11 cellular contexts compared by ENCODE assay signal in the genomic region with DNA sequence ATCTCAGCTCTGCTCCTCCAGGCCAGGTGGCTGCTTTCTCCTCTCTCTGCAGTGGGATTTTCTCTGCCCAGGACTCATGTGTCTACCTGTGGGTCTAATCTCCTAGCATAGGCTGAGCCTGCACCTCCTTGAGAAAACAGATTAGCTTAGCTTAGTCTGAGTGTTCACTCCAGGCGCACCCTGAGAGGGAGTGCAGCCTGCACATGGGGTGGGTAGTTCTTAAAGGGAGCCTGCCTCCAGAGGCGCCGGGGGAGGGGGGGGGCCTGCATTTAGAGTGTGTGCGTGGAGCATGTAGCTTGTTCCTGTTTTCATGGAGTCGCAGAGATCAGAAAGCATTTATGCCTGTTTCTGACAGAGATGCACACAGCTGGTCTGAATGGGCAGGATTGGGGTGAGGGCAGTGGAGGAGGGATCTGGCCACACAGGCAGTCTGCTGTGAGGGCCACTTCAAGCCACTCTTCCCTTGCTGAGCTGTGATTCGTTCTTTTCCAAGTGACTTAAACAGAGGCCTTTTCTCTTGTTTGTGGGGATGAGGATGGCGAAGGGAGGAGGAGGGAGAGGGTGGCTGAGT. TPM values are rescaled to one million over a fixed set of nuclear protein-coding genes. Genes with fewer than 3 reads are reported as not detected.
DNase-seq lines count a peak whose midpoint lies in the region; ATAC-seq and TF ChIP-seq lines count a peak whose summit lies in the region.
"Had no signal": no experiment of that assay in that cellular context is flagged by ENCODE, and none has a peak within 500 bp of the region (broad histone marks: within the 10 kb centered on the region; RNA-seq: fewer than 3 reads in every experiment).

No MANE protein-coding gene starts in this region.

- ATAC-seq in left cardiac atrium (peak; percentile 7 to 8), activated B cell treated with CpG ODN at 0.5 μM for 24 hours (ENCODE audit: low read depth) (peak; percentile 19), HG02623 (IDR thresholded peaks at IDR 0.05; ENCODE audit: unreplicated experiment) (no peak)

- no peaks in the 10 kb centered on the region for H3K36me3 ChIP-seq in vagina

- H3K27me3 Mint-ChIP-seq in activated B cell treated with CpG ODN at 0.5 μM for 24 hours: no peaks in the 10 kb centered on the region

- peaks cover 48% of the 10 kb centered on the region for H3K36me3 Mint-ChIP-seq in activated B cell treated with CpG ODN at 0.5 μM for 24 hours (ENCODE audit: low read depth)

- H3K9me3 Mint-ChIP-seq in activated B cell treated with CpG ODN at 0.5 μM for 24 hours: no peaks in the 10 kb centered on the region

- peak overlapping the region; percentile 72 for H3K27ac ChIP-seq in vagina

- TF ChIP-seq POLR2A in vagina (IDR thresholded peaks at IDR 0.05): no peak

- DNase-seq in left cardiac atrium: no peak
- DNase-seq in cardiac septum (ENCODE audit: low spot score): no peak
- no peak for DNase-seq in activated B cell treated with CpG ODN at 0.5 μM for 24 hours
- peak; percentile 89 for DNase-seq in medulla oblongata (ENCODE audit: extremely low spot score)
- DNase-seq in vagina (ENCODE audit: extremely low spot score in 2 of 2): no peak
- DNase-seq in NCI-H748 (lab: John Stamatoyannopoulos, UW; ENCODE audit: unreplicated experiment): no peak
- DNase-seq in activated T-cell treated with anti-CD3 and anti-CD28 coated beads, Interleukin-2, amount 50 U/mL, for 48 hours: no peak
- DNase-seq: EL; NCI-H146; stimulated activated CD4-positive, alpha-beta T cell treated with anti-CD3 and anti-CD28 coated beads, Interleukin-4, amount 100 ng/mL, for 4 hours had no signal

- POLR2A ChIA-PET in activated B cell treated with CpG ODN at 0.5 μM for 24 hours (lab: Charles Lee): interaction anchor here (0.8 to 7.8 kb wide), 7 partner anchors 11 to 162 kb away, joined by 3 to 222 read pairs (median 5); no protein-coding TSS in a partner anchor

- no peaks in the 10 kb centered on the region for H3K27me3 ChIP-seq in vagina

- peaks cover 85% of the 10 kb centered on the region for H3K4me1 Mint-ChIP-seq in activated B cell treated with CpG ODN at 0.5 μM for 24 hours

- H3K9me3 ChIP-seq in vagina: no peaks in the 10 kb centered on the region

- peak overlapping the region; percentile 59 for H3K4me3 Mint-ChIP-seq in activated B cell treated with CpG ODN at 0.5 μM for 24 hours

- CTCF ChIA-PET in activated B cell treated with CpG ODN at 0.5 μM for 24 hours (lab: Charles Lee): interaction anchor here (0.7 to 1.4 kb wide), 4 partner anchors 8 to 194 kb away, joined by 3 to 7 read pairs (median 3); no protein-coding TSS in a partner anchor

- peaks cover 38% of the 10 kb centered on the region for H3K4me1 ChIP-seq in vagina

- peak overlapping the region; percentile 88 for H3K27ac Mint-ChIP-seq in activated B cell treated with CpG ODN at 0.5 μM for 24 hours

- intact Hi-C loops in left cardiac atrium (cut with DNase I) (no loop called here), cardiac septum (cut with DNase I) (no loop called here), activated B cell treated with CpG ODN at 0.5 μM for 24 hours (cut with micrococcal nuclease) (no loop called here), vagina (cut with DNase I) (no loop called here)

- no peak for TF ChIP-seq CTCF in activated B cell treated with CpG ODN at 0.5 μM for 24 hours (IDR thresholded peaks at IDR 0.05)
- no peak for TF ChIP-seq CTCF in vagina (IDR thresholded peaks at IDR 0.05)

- no peak overlapping the region for H3K4me3 ChIP-seq in vagina

RNA-seq across cellular contexts. Expression of gene GALNT2, which starts 45.2 kb away (rescaled TPM):
- total RNA-seq in left cardiac atrium (10 to 100 TPM; 36.8 to 50.7 TPM), cardiac septum (29.3 TPM), activated B cell treated with CpG ODN at 0.5 μM for 24 hours (99.8 and 108 TPM in 2 replicates), vagina (51.6 TPM)
